In the genomic region with DNA sequence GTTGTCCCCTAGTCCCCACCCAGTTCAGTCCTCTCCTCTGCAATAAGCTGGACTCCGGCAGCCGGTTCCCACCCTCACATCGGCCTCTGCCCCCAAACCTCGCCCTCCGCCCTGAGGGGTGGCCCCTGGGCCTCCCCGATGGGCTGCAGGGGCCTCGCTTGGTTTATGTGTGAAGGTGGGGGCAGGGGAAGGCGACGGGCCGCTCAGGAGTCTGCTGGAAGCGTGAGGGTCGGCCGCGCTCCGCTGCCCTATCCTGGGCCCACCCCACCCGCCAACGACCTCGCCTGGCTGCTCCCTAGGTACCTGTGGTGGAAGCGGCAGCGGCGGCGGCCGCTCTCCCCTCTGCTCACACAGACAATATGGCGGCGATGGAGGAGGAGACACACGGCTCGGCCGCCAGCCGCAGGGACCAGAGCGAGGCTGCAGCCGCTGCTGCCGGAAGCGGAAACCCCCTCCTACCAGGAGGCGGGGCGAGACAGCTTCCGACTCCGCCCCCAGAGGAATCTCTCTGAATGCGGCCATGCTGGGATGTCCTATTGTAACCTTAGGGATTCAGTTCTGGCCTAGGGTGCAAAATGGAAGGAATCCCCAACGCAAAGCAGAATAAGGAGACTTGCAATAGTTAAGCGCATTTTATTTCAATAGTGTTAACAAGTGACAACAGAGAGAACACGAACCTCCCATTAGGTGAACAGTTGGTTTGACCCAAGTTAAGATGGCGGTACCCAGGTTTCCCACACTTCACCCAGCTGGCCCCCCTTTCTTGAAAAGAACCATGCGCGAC, we compare ENCODE assay signal across 8 cellular contexts. TPM values are rescaled to one million over a fixed set of nuclear protein-coding genes. Genes with fewer than 3 reads are reported as not detected.
DNase-seq lines count a peak whose midpoint lies in the region; ATAC-seq and TF ChIP-seq lines count a peak whose summit lies in the region.

A gene (minus strand): TSS at position 422 of the 784 bp plus-strand sequence. CDS start 35,239 bp downstream, outside the sequence.

- peaks cover 27% of the 10 kb centered on the region for H3K4me1 ChIP-seq in CD8-positive, alpha-beta T cell (ENCODE audit: insufficient read depth, low read length)
- H3K4me1 ChIP-seq in lower lobe of right lung: peaks cover 39% of the 10 kb centered on the region

- peak; percentile 90 for ATAC-seq in CD8-positive, alpha-beta T cell
- ATAC-seq in GM19467 (IDR thresholded peaks at IDR 0.05; ENCODE audit: unreplicated experiment): peak; percentile 93
- peak; percentile 99 for ATAC-seq in lower lobe of right lung

- CTCF ChIA-PET in CD8-positive, alpha-beta T cell (lab: Charles Lee): interaction anchor here (0.7 to 1.9 kb wide), 2 partner anchors 136 to 189 kb away, joined by 3 to 6 read pairs; no protein-coding TSS in a partner anchor

- TF ChIP-seq CTCF in CD8-positive, alpha-beta T cell (IDR thresholded peaks at IDR 0.05): no peak
- TF ChIP-seq CTCF in lower lobe of right lung (IDR thresholded peaks at IDR 0.05): no peak

- peak within 1 kb of the TSS; percentile 74 for H3K27ac ChIP-seq in CD8-positive, alpha-beta T cell (ENCODE audit: low read depth, low read length)
- H3K27ac ChIP-seq in lower lobe of right lung: peak within 1 kb of the TSS; percentile 80

- no peaks in the 10 kb centered on the region for H3K9me3 Mint-ChIP-seq in CD8-positive, alpha-beta T cell

- no peaks in the 10 kb centered on the region for H3K36me3 ChIP-seq in CD8-positive, alpha-beta T cell (ENCODE audit: insufficient read depth, low read length)
- no peaks in the 10 kb centered on the region for H3K36me3 ChIP-seq in lower lobe of right lung

- H3K27me3 Mint-ChIP-seq in CD8-positive, alpha-beta T cell (ENCODE audit: low read depth): no peaks in the 10 kb centered on the region

- peaks cover 55% of the 10 kb centered on the region for H3K4me1 Mint-ChIP-seq in CD8-positive, alpha-beta T cell (ENCODE audit: low read depth)

- DNase-seq in CD8-positive, alpha-beta T cell: peak; percentile 95 to 99 (median 96)
- peak; percentile 93 for DNase-seq in HS-27A (ENCODE audit: low read depth)
- DNase-seq in NK-92 (lab: John Stamatoyannopoulos, UW; ENCODE audit: unreplicated experiment): peak; percentile 66
- peak; percentile 87 to 96 for DNase-seq in activated CD8-positive, alpha-beta memory T cell treated with anti-CD3 and anti-CD28 coated beads for 1 hour (ENCODE audit: extremely low read depth in 1 of 2, low read depth in 1 of 2)
- DNase-seq in effector CD4-positive, alpha-beta T cell: peak; percentile 92
- DNase-seq in lower lobe of right lung: peak; percentile 95
- DNase-seq in stimulated activated CD4-positive, alpha-beta T cell treated with anti-CD3 and anti-CD28 coated beads, TNF-alpha, amount 100 ng/mL, for 24 hours (ENCODE audit: low read depth in 3 of 3): peak; percentile 92 to 94 (median 93)

- no peaks in the 10 kb centered on the region for H3K9me3 ChIP-seq in CD8-positive, alpha-beta T cell (ENCODE audit: low read length)
- no peaks in the 10 kb centered on the region for H3K9me3 ChIP-seq in lower lobe of right lung

- H3K36me3 Mint-ChIP-seq in CD8-positive, alpha-beta T cell: peaks cover 23% of the 10 kb centered on the region

- POLR2A ChIA-PET in CD8-positive, alpha-beta T cell (lab: Charles Lee): interaction anchor here (0.6 to 1.3 kb wide), 3 partner anchors 23 to 189 kb away, joined by 3 to 4 read pairs (median 3); a partner anchor contains a TSS

- intact Hi-C loops in CD8-positive, alpha-beta T cell (cut with DNase I, micrococcal nuclease): loop anchor here (1.0 to 10.0 kb wide), 13 partner anchors 81 to 1559 kb away; a partner anchor contains a TSS
- intact Hi-C loops in lower lobe of right lung (cut with DNase I): no loop called here

- peak within 1 kb of the TSS; percentile 96 for H3K4me3 Mint-ChIP-seq in CD8-positive, alpha-beta T cell

- no peaks in the 10 kb centered on the region for H3K27me3 ChIP-seq in CD8-positive, alpha-beta T cell (ENCODE audit: insufficient read depth, low read length)
- no peaks in the 10 kb centered on the region for H3K27me3 ChIP-seq in lower lobe of right lung (ENCODE audit: low read depth)

- peak within 1 kb of the TSS; percentile 100 for H3K27ac Mint-ChIP-seq in CD8-positive, alpha-beta T cell

- peak within 1 kb of the TSS; percentile 36 for H3K4me3 ChIP-seq in CD8-positive, alpha-beta T cell (ENCODE audit: low read depth, low read length)
- H3K4me3 ChIP-seq in lower lobe of right lung: peak within 1 kb of the TSS; percentile 79

RNA-seq across cellular contexts. Expression of the gene that starts here (rescaled TPM):
- total RNA-seq in CD8-positive, alpha-beta T cell: 10 to 100 TPM; 63.6 to 66.0 TPM
- 86.3 TPM for total RNA-seq in lower lobe of right lung

Comparison
In these comparisons a context has a peak if more than half of its experiments do, and no peak if none do; other contexts are left out.
1. Peak in every context shown above with its lines: DNase-seq, ATAC-seq, H3K4me3 ChIP-seq and H3K27ac ChIP-seq.